In genomic region chr2:84959045-84959493, GRCh38 we compare ENCODE assay signal across 1 cellular context.
TF ChIP-seq lines count a peak whose summit lies in the region.

No MANE protein-coding gene starts in this region.

TF ChIP-seq in GM23338, 12 proteins besides CTCF, POLR2A, EP300 and RAD21 (continued from another document):
- TF ChIP-seq REST (IDR thresholded peaks at IDR 0.05; ENCODE audit: unreplicated experiment), result no peak
- TF ChIP-seq ZNF331 (CRISPR knock-in tag; IDR thresholded peaks at IDR 0.05; ENCODE audit: low read depth), result no peak
- TF ChIP-seq EZH2 (IDR thresholded peaks at IDR 0.05; ENCODE audit: low read depth, unreplicated experiment), result no peak
